33 cellular contexts compared by ENCODE assay signal in genomic region chr15:26531489-26531888, GRCh38.
"Had no signal": no experiment of that assay in that cellular context is flagged by ENCODE, and none has a peak within 500 bp of the region (broad histone marks: within the 10 kb centered on the region; RNA-seq: fewer than 3 reads in every experiment).

No MANE protein-coding gene starts in this region.

- H3K36me3 ChIP-seq: adrenal gland, brain microvascular endothelial cell, breast epithelium had no signal

- H3K27me3 ChIP-seq: adrenal gland, body of pancreas, brain microvascular endothelial cell, breast epithelium had no signal

- DNase-seq: activated B cell treated with CpG ODN at 0.5 μM for 24 hours; activated CD4-positive, alpha-beta memory T cell treated with anti-CD3 and anti-CD28 coated beads for 36 hours; activated CD4-positive, alpha-beta T cell treated with anti-CD3 and anti-CD28 coated beads for 4 hours; activated CD4-positive, alpha-beta T cell treated with anti-CD3 and anti-CD28 coated beads, Interleukin-2, amount 10 ng/mL, durations not matched to agents 24 days and 14 days; activated CD4-positive, alpha-beta T cell treated with anti-CD3 and anti-CD28 coated beads, Interleukin-2, amount 50 U/mL, for 1 hour; activated CD4-positive, alpha-beta T cell treated with anti-CD3 and anti-CD28 coated beads, Interleukin-2, amount 50 U/mL, for 4 hours; activated CD4-positive, CD25-positive, alpha-beta regulatory T cell treated with anti-CD3 and anti-CD28 coated beads, Interleukin-2, amount 50 U/mL, for 72 hours; activated CD8-positive, alpha-beta memory T cell treated with anti-CD3 and anti-CD28 coated beads, Interleukin-2, amount 50 U/mL, for 4 hours; activated CD8-positive, alpha-beta T cell treated with anti-CD3 and anti-CD28 coated beads for 36 hours; activated effector memory CD4-positive, alpha-beta T cell treated with anti-CD3 and anti-CD28 coated beads, Interleukin-2, amount 50 U/mL, for 16 hours; activated gamma-delta T cell treated with Interleukin-2 at 50 U/mL for 16 hours; activated naive CD4-positive, alpha-beta T cell; activated naive CD4-positive, alpha-beta T cell treated with anti-CD3 and anti-CD28 coated beads for 36 hours; activated naive CD4-positive, alpha-beta T cell treated with anti-CD3 and anti-CD28 coated beads, Interleukin-2, amount 50 U/mL, for 16 hours; activated naive CD8-positive, alpha-beta T cell treated with anti-CD3 and anti-CD28 coated beads for 36 hours; activated T-cell treated with anti-CD3 and anti-CD28 coated beads for 4 hours; activated T-cell treated with anti-CD3 and anti-CD28 coated beads, Interleukin-2, amount 50 U/mL, for 1 hour; activated T-cell treated with anti-CD3 and anti-CD28 coated beads, Interleukin-2, amount 50 U/mL, for 4 hours; activated T-cell treated with anti-CD3 and anti-CD28 coated beads, Interleukin-2, amount 50 U/mL, for 72 hours; adrenal gland; amniotic stem cell; aorta; body of pancreas; brain microvascular endothelial cell; cerebellar nuclear complex; T-helper 2 cell; T-helper 9 cell had no signal

- H3K4me1 ChIP-seq: adrenal gland, body of pancreas, breast epithelium had no signal

- H3K4me3 ChIP-seq: adrenal gland, body of pancreas, breast epithelium had no signal

- ATAC-seq: activated CD8-positive, alpha-beta T cell treated with anti-CD3 and anti-CD28 coated beads for 36 hours; activated naive CD4-positive, alpha-beta T cell treated with anti-CD3 and anti-CD28 coated beads, Interleukin-2, amount 50 U/mL, for 72 hours; activated T-cell treated with anti-CD3 and anti-CD28 coated beads, Interleukin-2, amount 50 U/mL, for 4 hours; activated T-cell treated with anti-CD3 and anti-CD28 coated beads, Interleukin-2, amount 50 U/mL, for 72 hours; activated T-helper 17 cell treated with anti-CD3 and anti-CD28 coated beads, Interleukin-2, amount 50 U/mL, for 72 hours; body of pancreas had no signal

- FAIRE-seq: astrocyte, TTC549 had no signal

- H3K9me3 ChIP-seq: adrenal gland had no signal

- H3K27ac ChIP-seq: adrenal gland, body of pancreas, brain microvascular endothelial cell, breast epithelium, VCaP had no signal
